In the genomic region with DNA sequence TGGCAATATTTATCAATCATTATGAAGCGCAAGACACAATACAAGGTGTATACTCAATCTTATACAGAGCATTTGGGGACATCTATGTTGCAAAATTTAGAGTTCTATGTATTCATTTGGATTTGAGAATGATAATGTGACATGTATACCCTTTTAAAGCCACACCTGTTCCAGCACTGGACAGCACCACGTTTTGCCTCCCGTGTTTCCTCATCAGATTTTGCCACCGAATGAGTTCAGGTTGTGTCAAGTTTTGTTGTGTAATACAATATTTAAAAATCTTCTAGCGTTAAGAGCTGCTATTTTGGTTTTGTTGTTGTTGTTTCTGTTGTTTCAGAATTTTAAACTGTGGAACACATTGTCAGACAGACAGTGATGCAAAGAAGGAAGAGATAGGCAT, we compare ENCODE assay signal across 25 cellular contexts.
DNase-seq lines count a peak whose midpoint lies in the region; ATAC-seq, FAIRE-seq and TF ChIP-seq lines count a peak whose summit lies in the region.
"Had no signal": no experiment of that assay in that cellular context is flagged by ENCODE, and none has a peak within 500 bp of the region (broad histone marks: within the 10 kb centered on the region; RNA-seq: fewer than 3 reads in every experiment).

No MANE protein-coding gene starts in this region.

- H3K79me2 ChIP-seq in SK-N-SH (ENCODE audit: insufficient read depth), result no peaks in the 10 kb centered on the region

- no peaks in the 10 kb centered on the region for H3K9me2 ChIP-seq in SK-N-SH

- H4K20me1 ChIP-seq in SK-N-SH (ENCODE audit: insufficient read depth), result no peaks in the 10 kb centered on the region
- H4K20me1 ChIP-seq: BLaER1 had no signal

- WGBS in SK-N-SH (ENCODE audit: low lambda C conversion rate), result 68% methylated on average over 5 of the region's 5 CpGs
- WGBS in A549 (ENCODE audit: missing lambda C conversion rate), result 29% methylated on average over 5 of the region's 5 CpGs

- H2AFZ ChIP-seq in SK-N-SH (ENCODE audit: low read depth), result no peak overlapping the region

- H3K36me3 ChIP-seq in SK-N-SH (replicated peaks in 1 of 2; ENCODE audit: control insufficient read depth in 1 of 2, insufficient read depth in 2 of 2, low read length in 1 of 2), result no peaks in the 10 kb centered on the region
- H3K36me3 ChIP-seq: BE2C, BLaER1 had no signal

- POLR2A ChIA-PET in SK-N-SH (lab: Yijun Ruan, JAX), result no interaction called here
- POLR2A ChIA-PET in A549 (lab: Yijun Ruan, JAX), result no interaction called here

- H3K27ac ChIP-seq in SK-N-SH (ENCODE audit: low read depth in 2 of 2, low read length in 1 of 2) (no peak overlapping the region), A549 (no peak overlapping the region)
- H3K27ac ChIP-seq: 22Rv1, BLaER1 had no signal

- TF ChIP-seq CTCF in SK-N-SH (IDR thresholded peaks at IDR 0.05), result no peak
- no peak for TF ChIP-seq CTCF in A549 (IDR thresholded peaks at IDR 0.05)

- DNase-seq in SK-N-SH, result no peak
- no peak for DNase-seq in A549 (ENCODE audit: low read depth in 1 of 2, low spot score in 1 of 2)
- no peak for DNase-seq in NCI-H2107 treated with DMSO at 0.1 percent for 48 hours (lab: John Stamatoyannopoulos, UW; ENCODE audit: unreplicated experiment)
- no peak for DNase-seq in activated CD4-positive, alpha-beta T cell treated with anti-CD3 and anti-CD28 coated beads for 1 hour
- DNase-seq: ACHN; BE2C; C1 segment of cervical spinal cord; CD4-positive, alpha-beta memory T cell; CD4-positive, CD25-positive, alpha-beta regulatory T cell; CD8-positive, alpha-beta memory T cell; COR-L47; DMS 273 treated with DMSO at 0.1 percent for 48 hours; DMS153; DMS53; DMS79; DND-41; EL; GDM1 had no signal

- H3K27me3 ChIP-seq in SK-N-SH (ENCODE audit: insufficient read depth), result no peaks in the 10 kb centered on the region
- H3K27me3 ChIP-seq: BE2C, BLaER1 had no signal

- ATAC-seq in SK-N-SH treated with all-trans-retinoic acid at 6 μM for 48 hours (no peak), A549 (no peak)
- ATAC-seq: GM12878 had no signal

- no peak for FAIRE-seq in A549 (lab: Jason Lieb, UNC)
- FAIRE-seq: GM12878, GM12892, GM18507 had no signal

- H3K4me2 ChIP-seq in SK-N-SH (no peak overlapping the region), A549 (no peak overlapping the region)
- H3K4me2 ChIP-seq: BLaER1 had no signal

- H3F3A ChIP-seq in SK-N-SH (replicated peaks; ENCODE audit: insufficient read depth), result no peaks in the 10 kb centered on the region

- no peak for TF ChIP-seq POLR2A in A549 (IDR thresholded peaks at IDR 0.05; ENCODE audit: low read length)

- no peak overlapping the region for H3K9ac ChIP-seq in SK-N-SH
- H3K9ac ChIP-seq: BLaER1 had no signal

- CTCF ChIA-PET in SK-N-SH (lab: Yijun Ruan, JAX), result no interaction called here
- CTCF ChIA-PET in A549 (lab: Yijun Ruan, JAX), result no interaction called here

- H3K4me3 ChIP-seq in SK-N-SH (ENCODE audit: low read depth in 2 of 2, low read length in 1 of 2), result no peak overlapping the region
- H3K4me3 ChIP-seq in A549, result no peak overlapping the region
- H3K4me3 ChIP-seq: BLaER1, GM12878 had no signal

- no peaks in the 10 kb centered on the region for H3K4me1 ChIP-seq in SK-N-SH (ENCODE audit: control insufficient read depth in 1 of 2, insufficient read depth in 2 of 2, low read depth in 1 of 2, low read length in 1 of 2)
- H3K4me1 ChIP-seq in A549, result no peaks in the 10 kb centered on the region
- H3K4me1 ChIP-seq: BE2C, BLaER1 had no signal

- TF ChIP-seq EP300 in SK-N-SH (IDR thresholded peaks at IDR 0.05; ENCODE audit: borderline replicate concordance in 1 of 2, low read depth in 1 of 2, low read length in 1 of 2), result no peak
- TF ChIP-seq EP300 in A549 (IDR thresholded peaks at IDR 0.05), result no peak
- no peak for TF ChIP-seq EP300 in Ishikawa (IDR thresholded peaks at IDR 0.05; ENCODE audit: borderline replicate concordance)

- TF ChIP-seq RAD21 in SK-N-SH (IDR thresholded peaks at IDR 0.05; ENCODE audit: low read length), result no peak
- no peak for TF ChIP-seq RAD21 in A549 (conservative IDR thresholded peaks at IDR 0.05 in 1 of 2, IDR thresholded peaks at IDR 0.05 in 1 of 2)
- no peak for TF ChIP-seq RAD21 in Ishikawa (IDR thresholded peaks at IDR 0.05; ENCODE audit: low read depth)

- H3K9me3 ChIP-seq in SK-N-SH, result no peaks in the 10 kb centered on the region
- no peaks in the 10 kb centered on the region for H3K9me3 ChIP-seq in A549
- H3K9me3 ChIP-seq: BE2C, BLaER1 had no signal

TF ChIP-seq in SK-N-SH treated with all-trans-retinoic acid at 6 μM for 48 hours, 23 proteins besides CTCF, POLR2A, EP300 and RAD21 (continues in another document):
- TF ChIP-seq ESRRG (CRISPR knock-in tag; IDR thresholded peaks at IDR 0.05), result no peak
- TF ChIP-seq, protein P1, sequence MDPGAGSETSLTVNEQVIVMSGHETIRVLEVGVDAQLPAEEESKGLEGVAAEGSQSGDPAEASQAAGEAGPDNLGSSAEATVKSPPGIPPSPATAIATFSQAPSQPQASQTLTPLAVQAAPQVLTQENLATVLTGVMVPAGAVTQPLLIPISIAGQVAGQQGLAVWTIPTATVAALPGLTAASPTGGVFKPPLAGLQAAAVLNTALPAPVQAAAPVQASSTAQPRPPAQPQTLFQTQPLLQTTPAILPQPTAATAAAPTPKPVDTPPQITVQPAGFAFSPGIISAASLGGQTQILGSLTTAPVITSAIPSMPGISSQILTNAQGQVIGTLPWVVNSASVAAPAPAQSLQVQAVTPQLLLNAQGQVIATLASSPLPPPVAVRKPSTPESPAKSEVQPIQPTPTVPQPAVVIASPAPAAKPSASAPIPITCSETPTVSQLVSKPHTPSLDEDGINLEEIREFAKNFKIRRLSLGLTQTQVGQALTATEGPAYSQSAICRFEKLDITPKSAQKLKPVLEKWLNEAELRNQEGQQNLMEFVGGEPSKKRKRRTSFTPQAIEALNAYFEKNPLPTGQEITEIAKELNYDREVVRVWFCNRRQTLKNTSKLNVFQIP (CRISPR knock-in tag; IDR thresholded peaks at IDR 0.05; ENCODE audit: borderline replicate concordance, low read depth), result no peak

TF ChIP-seq in A549, 52 proteins besides CTCF, POLR2A, EP300 and RAD21:
- TF ChIP-seq, protein P2, sequence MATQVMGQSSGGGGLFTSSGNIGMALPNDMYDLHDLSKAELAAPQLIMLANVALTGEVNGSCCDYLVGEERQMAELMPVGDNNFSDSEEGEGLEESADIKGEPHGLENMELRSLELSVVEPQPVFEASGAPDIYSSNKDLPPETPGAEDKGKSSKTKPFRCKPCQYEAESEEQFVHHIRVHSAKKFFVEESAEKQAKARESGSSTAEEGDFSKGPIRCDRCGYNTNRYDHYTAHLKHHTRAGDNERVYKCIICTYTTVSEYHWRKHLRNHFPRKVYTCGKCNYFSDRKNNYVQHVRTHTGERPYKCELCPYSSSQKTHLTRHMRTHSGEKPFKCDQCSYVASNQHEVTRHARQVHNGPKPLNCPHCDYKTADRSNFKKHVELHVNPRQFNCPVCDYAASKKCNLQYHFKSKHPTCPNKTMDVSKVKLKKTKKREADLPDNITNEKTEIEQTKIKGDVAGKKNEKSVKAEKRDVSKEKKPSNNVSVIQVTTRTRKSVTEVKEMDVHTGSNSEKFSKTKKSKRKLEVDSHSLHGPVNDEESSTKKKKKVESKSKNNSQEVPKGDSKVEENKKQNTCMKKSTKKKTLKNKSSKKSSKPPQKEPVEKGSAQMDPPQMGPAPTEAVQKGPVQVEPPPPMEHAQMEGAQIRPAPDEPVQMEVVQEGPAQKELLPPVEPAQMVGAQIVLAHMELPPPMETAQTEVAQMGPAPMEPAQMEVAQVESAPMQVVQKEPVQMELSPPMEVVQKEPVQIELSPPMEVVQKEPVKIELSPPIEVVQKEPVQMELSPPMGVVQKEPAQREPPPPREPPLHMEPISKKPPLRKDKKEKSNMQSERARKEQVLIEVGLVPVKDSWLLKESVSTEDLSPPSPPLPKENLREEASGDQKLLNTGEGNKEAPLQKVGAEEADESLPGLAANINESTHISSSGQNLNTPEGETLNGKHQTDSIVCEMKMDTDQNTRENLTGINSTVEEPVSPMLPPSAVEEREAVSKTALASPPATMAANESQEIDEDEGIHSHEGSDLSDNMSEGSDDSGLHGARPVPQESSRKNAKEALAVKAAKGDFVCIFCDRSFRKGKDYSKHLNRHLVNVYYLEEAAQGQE (IDR thresholded peaks at IDR 0.05), result peak; percentile 57; the same call in 1 of the 2 replicates
- TF ChIP-seq EHMT2 (IDR thresholded peaks at IDR 0.05; ENCODE audit: low read depth) (no peak), HOXB5 (CRISPR knock-in tag; IDR thresholded peaks at IDR 0.05) (no peak), POLR2AphosphoS2 (conservative IDR thresholded peaks at IDR 0.05; ENCODE audit: low read length) (no peak)
TF ChIP-seq in A549: peak in this region for 1.

TF ChIP-seq in Ishikawa, 13 proteins besides CTCF, POLR2A, EP300 and RAD21 (continues in another document):
- TF ChIP-seq NFIC (IDR thresholded peaks at IDR 0.05) (no peak), CEBPB (IDR thresholded peaks at IDR 0.05) (no peak), YY1 (IDR thresholded peaks at IDR 0.05; ENCODE audit: low read depth) (no peak), TCF12 (IDR thresholded peaks at IDR 0.05; ENCODE audit: low read depth) (no peak), CREB1 (IDR thresholded peaks at IDR 0.05; ENCODE audit: low read depth) (no peak)
- TF ChIP-seq, protein P3, sequence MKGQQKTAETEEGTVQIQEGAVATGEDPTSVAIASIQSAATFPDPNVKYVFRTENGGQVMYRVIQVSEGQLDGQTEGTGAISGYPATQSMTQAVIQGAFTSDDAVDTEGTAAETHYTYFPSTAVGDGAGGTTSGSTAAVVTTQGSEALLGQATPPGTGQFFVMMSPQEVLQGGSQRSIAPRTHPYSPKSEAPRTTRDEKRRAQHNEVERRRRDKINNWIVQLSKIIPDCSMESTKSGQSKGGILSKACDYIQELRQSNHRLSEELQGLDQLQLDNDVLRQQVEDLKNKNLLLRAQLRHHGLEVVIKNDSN (IDR thresholded peaks at IDR 0.05), result no peak
- TF ChIP-seq, protein P4, sequence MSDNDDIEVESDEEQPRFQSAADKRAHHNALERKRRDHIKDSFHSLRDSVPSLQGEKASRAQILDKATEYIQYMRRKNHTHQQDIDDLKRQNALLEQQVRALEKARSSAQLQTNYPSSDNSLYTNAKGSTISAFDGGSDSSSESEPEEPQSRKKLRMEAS (IDR thresholded peaks at IDR 0.05), result no peak
